ENCODE assay signal across 32 cellular contexts in the genomic region with DNA sequence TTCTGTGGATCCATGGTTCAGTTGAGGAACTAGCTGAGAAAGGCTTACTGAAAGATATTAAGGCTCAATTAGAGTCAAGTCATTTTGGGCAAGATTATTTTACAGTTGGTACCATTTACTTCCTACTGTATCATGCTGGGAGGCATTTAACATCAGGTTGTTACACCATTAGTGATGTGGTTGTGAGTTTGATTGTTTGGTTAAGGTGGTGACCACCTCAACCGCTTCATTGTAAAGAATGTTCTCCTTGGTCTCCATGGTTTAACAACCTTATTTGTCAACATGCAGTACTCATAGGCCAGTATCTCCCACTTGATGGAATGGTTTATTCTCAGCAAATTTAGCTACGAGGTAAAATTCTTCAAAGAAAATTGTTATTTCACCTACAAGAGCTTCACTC. TPM values are rescaled to one million over a fixed set of nuclear protein-coding genes. Genes with fewer than 3 reads are reported as not detected.
"Had no signal": no experiment of that assay in that cellular context is flagged by ENCODE, and none has a peak within 500 bp of the region (broad histone marks: within the 10 kb centered on the region; RNA-seq: fewer than 3 reads in every experiment).

No MANE protein-coding gene starts in this region.

- H3K4me1 Mint-ChIP-seq: activated naive CD4-positive, alpha-beta T cell treated with anti-CD3 and anti-CD28 coated beads, Interleukin-2, amount 50 U/mL, for 24 hours had no signal

- ATAC-seq: activated CD8-positive, alpha-beta memory T cell treated with anti-CD3 and anti-CD28 coated beads, Interleukin-2, amount 10 ng/mL, durations not matched to agents 7 days and 5 days; activated CD8-positive, alpha-beta T cell treated with anti-CD3 and anti-CD28 coated beads, Interleukin-2, amount 10 ng/mL, durations not matched to agents 7 days and 5 days had no signal

- H3K4me3 Mint-ChIP-seq: activated B cell treated with CpG ODN at 0.5 μM for 24 hours; activated CD4-positive, alpha-beta memory T cell treated with anti-CD3 and anti-CD28 coated beads, Interleukin-2, amount 10 ng/mL, durations not matched to agents 7 days and 5 days; activated CD4-positive, alpha-beta T cell treated with anti-CD3 and anti-CD28 coated beads, Interleukin-2, amount 10 ng/mL, durations not matched to agents 24 days and 14 days; activated CD8-positive, alpha-beta memory T cell treated with anti-CD3 and anti-CD28 coated beads, Interleukin-2, amount 10 ng/mL, durations not matched to agents 7 days and 5 days; activated CD8-positive, alpha-beta T cell treated with anti-CD3 and anti-CD28 coated beads, Interleukin-2, amount 10 ng/mL, durations not matched to agents 7 days and 5 days; activated naive CD4-positive, alpha-beta T cell treated with anti-CD3 and anti-CD28 coated beads, Interleukin-2, amount 10 ng/mL, durations not matched to agents 7 days and 5 days; activated naive CD4-positive, alpha-beta T cell treated with anti-CD3 and anti-CD28 coated beads, Interleukin-2, amount 50 U/mL, for 24 hours; activated naive CD8-positive, alpha-beta T cell; activated T-cell treated with anti-CD3 and anti-CD28 coated beads, Interleukin-2, amount 50 U/mL, for 24 hours; brain; central memory CD8-positive, alpha-beta T cell; T-helper 1 cell treated with Interleukin-12 subunit alpha and Interleukin-12 subunit beta and Interleukin-4 antibody, amounts not matched to agents 30 μg/mL and 1 μg/mL, for 36 hours; T-helper 2 cell treated with Interferon-gamma antibody and Interleukin-4, amounts not matched to agents 5 μg/mL and 100 μg/mL, for 36 hours had no signal

- H3K27ac Mint-ChIP-seq: activated B cell treated with CpG ODN at 0.5 μM for 24 hours; activated CD4-positive, alpha-beta memory T cell treated with anti-CD3 and anti-CD28 coated beads, Interleukin-2, amount 10 ng/mL, durations not matched to agents 7 days and 5 days; activated CD4-positive, alpha-beta T cell treated with anti-CD3 and anti-CD28 coated beads, Interleukin-2, amount 10 ng/mL, durations not matched to agents 24 days and 14 days; activated CD8-positive, alpha-beta memory T cell treated with anti-CD3 and anti-CD28 coated beads, Interleukin-2, amount 10 ng/mL, durations not matched to agents 7 days and 5 days; activated CD8-positive, alpha-beta T cell treated with anti-CD3 and anti-CD28 coated beads, Interleukin-2, amount 10 ng/mL, durations not matched to agents 7 days and 5 days; activated naive CD4-positive, alpha-beta T cell treated with anti-CD3 and anti-CD28 coated beads, Interleukin-2, amount 10 ng/mL, durations not matched to agents 7 days and 5 days; activated naive CD4-positive, alpha-beta T cell treated with anti-CD3 and anti-CD28 coated beads, Interleukin-2, amount 50 U/mL, for 24 hours; activated naive CD8-positive, alpha-beta T cell; activated T-cell treated with anti-CD3 and anti-CD28 coated beads, Interleukin-2, amount 50 U/mL, for 24 hours; activated T-helper 2 cell treated with anti-CD3 and anti-CD28 coated beads, Interferon-gamma antibody, Interleukin-2, Interleukin-4, amounts not matched to agents 10 μg/mL and 5 μg/mL and 100 μg/mL, durations not matched to agents 14 hours and 24 hours and 36 hours; brain; T-helper 1 cell treated with Interleukin-12 subunit alpha and Interleukin-12 subunit beta and Interleukin-4 antibody, amounts not matched to agents 30 μg/mL and 1 μg/mL, for 36 hours; T-helper 2 cell treated with Interferon-gamma antibody and Interleukin-4, amounts not matched to agents 5 μg/mL and 100 μg/mL, for 36 hours had no signal

- DNase-seq: activated B cell treated with CpG ODN at 0.5 μM for 24 hours; activated CD4-positive, alpha-beta memory T cell treated with anti-CD3 and anti-CD28 coated beads, Interleukin-2, amount 10 ng/mL, durations not matched to agents 7 days and 5 days; activated CD4-positive, alpha-beta T cell treated with anti-CD3 and anti-CD28 coated beads for 4 hours; activated CD4-positive, alpha-beta T cell treated with anti-CD3 and anti-CD28 coated beads, Interleukin-2, amount 10 ng/mL, durations not matched to agents 24 days and 14 days; activated CD4-positive, alpha-beta T cell treated with anti-CD3 and anti-CD28 coated beads, Interleukin-2, amount 50 U/mL, for 48 hours; activated CD4-positive, CD25-positive, alpha-beta regulatory T cell treated with anti-CD3 and anti-CD28 coated beads, Interleukin-2, amount 50 U/mL, for 72 hours; activated CD8-positive, alpha-beta memory T cell treated with anti-CD3 and anti-CD28 coated beads for 24 hours; activated CD8-positive, alpha-beta memory T cell treated with anti-CD3 and anti-CD28 coated beads, Interleukin-2, amount 10 ng/mL, durations not matched to agents 7 days and 5 days; activated CD8-positive, alpha-beta memory T cell treated with anti-CD3 and anti-CD28 coated beads, Interleukin-2, amount 50 U/mL, for 48 hours; activated CD8-positive, alpha-beta T cell treated with anti-CD3 and anti-CD28 coated beads, Interleukin-2, amount 10 ng/mL, durations not matched to agents 7 days and 5 days; activated effector memory CD4-positive, alpha-beta T cell treated with Interleukin-2 at 50 U/mL for 16 hours; activated gamma-delta T cell; activated naive CD4-positive, alpha-beta T cell treated with anti-CD3 and anti-CD28 coated beads, Interleukin-2, amount 10 ng/mL, durations not matched to agents 7 days and 5 days; activated naive CD4-positive, alpha-beta T cell treated with Interleukin-2 at 50 U/mL for 16 hours; activated T-cell treated with anti-CD3 and anti-CD28 coated beads, Interleukin-2, amount 50 U/mL, for 24 hours; activated T-cell treated with anti-CD3 and anti-CD28 coated beads, Interleukin-2, amount 50 U/mL, for 48 hours; adrenal gland; amniotic stem cell; aorta; caudate nucleus; cerebellar nuclear complex; SW 1271; T-helper 1 cell; T-helper 2 cell; T-helper 9 cell had no signal

- H3K36me3 Mint-ChIP-seq: activated CD8-positive, alpha-beta memory T cell treated with anti-CD3 and anti-CD28 coated beads, Interleukin-2, amount 10 ng/mL, durations not matched to agents 7 days and 5 days; activated naive CD4-positive, alpha-beta T cell treated with anti-CD3 and anti-CD28 coated beads, Interleukin-2, amount 10 ng/mL, durations not matched to agents 7 days and 5 days; activated naive CD4-positive, alpha-beta T cell treated with anti-CD3 and anti-CD28 coated beads, Interleukin-2, amount 50 U/mL, for 24 hours; brain had no signal

- H3K27me3 Mint-ChIP-seq: central memory CD8-positive, alpha-beta T cell had no signal

- H3K9me3 Mint-ChIP-seq: activated B cell treated with CpG ODN at 0.5 μM for 24 hours; activated CD4-positive, alpha-beta memory T cell treated with anti-CD3 and anti-CD28 coated beads, Interleukin-2, amount 10 ng/mL, durations not matched to agents 7 days and 5 days; activated CD4-positive, alpha-beta T cell treated with anti-CD3 and anti-CD28 coated beads, Interleukin-2, amount 10 ng/mL, durations not matched to agents 24 days and 14 days; activated naive CD4-positive, alpha-beta T cell treated with anti-CD3 and anti-CD28 coated beads, Interleukin-2, amount 10 ng/mL, durations not matched to agents 7 days and 5 days; activated naive CD4-positive, alpha-beta T cell treated with anti-CD3 and anti-CD28 coated beads, Interleukin-2, amount 50 U/mL, for 24 hours; activated T-cell treated with anti-CD3 and anti-CD28 coated beads, Interleukin-2, amount 50 U/mL, for 24 hours; activated T-helper 2 cell treated with anti-CD3 and anti-CD28 coated beads, Interferon-gamma antibody, Interleukin-2, Interleukin-4, amounts not matched to agents 10 μg/mL and 5 μg/mL and 100 μg/mL, durations not matched to agents 14 hours and 24 hours and 36 hours; central memory CD8-positive, alpha-beta T cell; T-helper 1 cell treated with Interleukin-12 subunit alpha and Interleukin-12 subunit beta and Interleukin-4 antibody, amounts not matched to agents 30 μg/mL and 1 μg/mL, for 36 hours; T-helper 2 cell treated with Interferon-gamma antibody and Interleukin-4, amounts not matched to agents 5 μg/mL and 100 μg/mL, for 36 hours had no signal

RNA-seq across cellular contexts. Expression of a gene that starts 34.1 kb away (rescaled TPM):
- total RNA-seq: activated B cell treated with CpG ODN at 0.5 μM for 24 hours; activated CD8-positive, alpha-beta memory T cell treated with anti-CD3 and anti-CD28 coated beads, Interleukin-2, amount 10 ng/mL, durations not matched to agents 7 days and 5 days; activated CD8-positive, alpha-beta T cell treated with anti-CD3 and anti-CD28 coated beads, Interleukin-2, amount 10 ng/mL, durations not matched to agents 7 days and 5 days had no signal
